Comparison of ENCODE assay signal across 8 cellular contexts in genomic region chr2:105329561-105330495, GRCh38. TPM values are rescaled to one million over a fixed set of nuclear protein-coding genes. Genes with fewer than 3 reads are reported as not detected.
DNase-seq lines count a peak whose midpoint lies in the region; ATAC-seq, FAIRE-seq and TF ChIP-seq lines count a peak whose summit lies in the region.

A gene with protein sequence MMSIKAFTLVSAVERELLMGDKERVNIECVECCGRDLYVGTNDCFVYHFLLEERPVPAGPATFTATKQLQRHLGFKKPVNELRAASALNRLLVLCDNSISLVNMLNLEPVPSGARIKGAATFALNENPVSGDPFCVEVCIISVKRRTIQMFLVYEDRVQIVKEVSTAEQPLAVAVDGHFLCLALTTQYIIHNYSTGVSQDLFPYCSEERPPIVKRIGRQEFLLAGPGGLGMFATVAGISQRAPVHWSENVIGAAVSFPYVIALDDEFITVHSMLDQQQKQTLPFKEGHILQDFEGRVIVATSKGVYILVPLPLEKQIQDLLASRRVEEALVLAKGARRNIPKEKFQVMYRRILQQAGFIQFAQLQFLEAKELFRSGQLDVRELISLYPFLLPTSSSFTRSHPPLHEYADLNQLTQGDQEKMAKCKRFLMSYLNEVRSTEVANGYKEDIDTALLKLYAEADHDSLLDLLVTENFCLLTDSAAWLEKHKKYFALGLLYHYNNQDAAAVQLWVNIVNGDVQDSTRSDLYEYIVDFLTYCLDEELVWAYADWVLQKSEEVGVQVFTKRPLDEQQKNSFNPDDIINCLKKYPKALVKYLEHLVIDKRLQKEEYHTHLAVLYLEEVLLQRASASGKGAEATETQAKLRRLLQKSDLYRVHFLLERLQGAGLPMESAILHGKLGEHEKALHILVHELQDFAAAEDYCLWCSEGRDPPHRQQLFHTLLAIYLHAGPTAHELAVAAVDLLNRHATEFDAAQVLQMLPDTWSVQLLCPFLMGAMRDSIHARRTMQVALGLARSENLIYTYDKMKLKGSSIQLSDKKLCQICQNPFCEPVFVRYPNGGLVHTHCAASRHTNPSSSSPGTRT (minus strand): TSS chr2:105329735. CDS start chr2:105308301, 21,434 bp downstream.

- H3K27me3 ChIP-seq in pancreas: no peaks in the 10 kb centered on the region

- DNase-seq in D341Med (ENCODE audit: low spot score) (peak; percentile 89), SK-MEL-5 (ENCODE audit: low read depth, low spot score) (peak; percentile 26), head of caudate nucleus (peak in 40 of 42 donors; percentile 18 to 80 (median 62)), pancreas (peak; percentile 33 to 84 (median 64)), ureter (ENCODE audit: low spot score) (peak; percentile 51)

- FAIRE-seq in pancreas (lab: Jason Lieb, UNC): no peak

- peaks cover 0 to 26% (median 0%) of the 10 kb centered on the region in 3 donors for H3K4me1 ChIP-seq in pancreas

- peaks cover 45% of the 10 kb centered on the region for H3K4me1 Mint-ChIP-seq in activated naive CD4-positive, alpha-beta T cell treated with anti-CD3 and anti-CD28 coated beads, Interleukin-2, amount 50 U/mL, for 24 hours

- no peaks in the 10 kb centered on the region for H3K36me3 ChIP-seq in pancreas

- H3K4me3 ChIP-seq in pancreas: peak within 1 kb of the TSS; percentile 51 to 67 (median 60)

- H3K9me3 ChIP-seq in pancreas: no peaks in the 10 kb centered on the region

- H3K27ac Mint-ChIP-seq in activated naive CD4-positive, alpha-beta T cell treated with anti-CD3 and anti-CD28 coated beads, Interleukin-2, amount 50 U/mL, for 24 hours: peak within 1 kb of the TSS; percentile 97

- H3K4me3 Mint-ChIP-seq in activated naive CD4-positive, alpha-beta T cell treated with anti-CD3 and anti-CD28 coated beads, Interleukin-2, amount 50 U/mL, for 24 hours: peak within 1 kb of the TSS; percentile 91

- WGBS in pancreas, 2 donors: 2 to 5% methylated on average over 49 to 101 of the region's 101 CpGs

- in situ Hi-C loops in SK-MEL-5 (cut with HindIII; ENCODE audit: low pct_unique_long_range_greater_than_20kb, low sequenced_read_pairs): no loop called here

- H3K9me3 Mint-ChIP-seq in activated naive CD4-positive, alpha-beta T cell treated with anti-CD3 and anti-CD28 coated beads, Interleukin-2, amount 50 U/mL, for 24 hours: no peaks in the 10 kb centered on the region

- H3K36me3 Mint-ChIP-seq in activated naive CD4-positive, alpha-beta T cell treated with anti-CD3 and anti-CD28 coated beads, Interleukin-2, amount 50 U/mL, for 24 hours: no peaks in the 10 kb centered on the region

- peak within 1 kb of the TSS; percentile 77 to 85 (median 84) for H3K27ac ChIP-seq in pancreas

- intact Hi-C loops in head of caudate nucleus (cut with DNase I): no loop called here
- intact Hi-C loops in pancreas (cut with DNase I): no loop called here

- ATAC-seq in GM19467 (IDR thresholded peaks at IDR 0.05; ENCODE audit: unreplicated experiment): peak; percentile 82
- peak; percentile 70 for ATAC-seq in HG03571 (IDR thresholded peaks at IDR 0.05; ENCODE audit: unreplicated experiment)
- peak; percentile 86 to 96 (median 86) for ATAC-seq in pancreas

- no peak for TF ChIP-seq CTCF in pancreas (IDR thresholded peaks at IDR 0.05)

- no peaks in the 10 kb centered on the region for H3K27me3 Mint-ChIP-seq in activated naive CD4-positive, alpha-beta T cell treated with anti-CD3 and anti-CD28 coated beads, Interleukin-2, amount 50 U/mL, for 24 hours

RNA-seq across cellular contexts. Expression of the gene that starts here (rescaled TPM):
- total RNA-seq in SK-MEL-5 (2014; rRNA removed; shearing (Covaris generic)): 25.1 and 25.5 TPM in 2 replicates
- polyA plus RNA-seq in SK-MEL-5 (2015; cell fraction: cytosol; rRNA removed): 23.8 and 31.1 TPM in 2 replicates
- 23.5 and 24.9 TPM in 2 replicates for polyA plus RNA-seq in SK-MEL-5 (2015; cell fraction: nucleus; rRNA removed)
- total RNA-seq in pancreas (10 to 100 TPM in 1 of 6 donors, 1 to 10 TPM in 5; 7.2 to 11.5 (median 9.3) TPM), ureter (22.9 TPM)
- 1 to 10 TPM; 3.6 to 6.7 TPM for polyA plus RNA-seq in pancreas

Comparison
In these comparisons a context has a peak if more than half of its experiments do, and no peak if none do; other contexts are left out.
1. Peak in every context shown above with its lines: DNase-seq, ATAC-seq, H3K4me3 ChIP-seq and H3K27ac ChIP-seq.
2. DNase-seq: peak in every context shown above with its lines; median percentile 89 in D341Med; 64 in pancreas; 62 in head of caudate nucleus; 51 in ureter; 26 in SK-MEL-5.